In genomic region chr19:14554382-14554812, GRCh38 we compare ENCODE assay signal across 10 cellular contexts. TPM values are rescaled to one million over a fixed set of nuclear protein-coding genes. Genes with fewer than 3 reads are reported as not detected.
DNase-seq lines count a peak whose midpoint lies in the region; ATAC-seq, FAIRE-seq and TF ChIP-seq lines count a peak whose summit lies in the region.
"Had no signal": no experiment of that assay in that cellular context is flagged by ENCODE, and none has a peak within 500 bp of the region (broad histone marks: within the 10 kb centered on the region; RNA-seq: fewer than 3 reads in every experiment).

No MANE protein-coding gene starts in this region.

- peaks cover 4% of the 10 kb centered on the region; the same call in 1 of the 2 replicates for H3K36me3 ChIP-seq in SK-N-MC (ENCODE audit: insufficient read depth, low read length)

- no peak overlapping the region for H3K4me3 Mint-ChIP-seq in activated naive CD8-positive, alpha-beta T cell treated with anti-CD3 and anti-CD28 coated beads, Interleukin-2, amount 50 U/mL, for 24 hours
- H3K4me3 Mint-ChIP-seq in activated naive CD8-positive, alpha-beta T cell treated with anti-CD3 and anti-CD28 coated beads for 36 hours: no peak overlapping the region
- no peak overlapping the region for H3K4me3 Mint-ChIP-seq in type B pancreatic cell

- peak overlapping the region; percentile 79 for H3K27ac ChIP-seq in SK-N-MC

- peaks cover 1% of the 10 kb centered on the region for H3K36me3 Mint-ChIP-seq in activated naive CD8-positive, alpha-beta T cell treated with anti-CD3 and anti-CD28 coated beads, Interleukin-2, amount 50 U/mL, for 24 hours (ENCODE audit: low read depth)
- peaks cover 4% of the 10 kb centered on the region for H3K36me3 Mint-ChIP-seq in activated naive CD8-positive, alpha-beta T cell treated with anti-CD3 and anti-CD28 coated beads for 36 hours
- peaks cover 4% of the 10 kb centered on the region for H3K36me3 Mint-ChIP-seq in type B pancreatic cell

- H3K27me3 Mint-ChIP-seq in activated naive CD8-positive, alpha-beta T cell treated with anti-CD3 and anti-CD28 coated beads, Interleukin-2, amount 50 U/mL, for 24 hours: no peaks in the 10 kb centered on the region
- no peaks in the 10 kb centered on the region for H3K27me3 Mint-ChIP-seq in activated naive CD8-positive, alpha-beta T cell treated with anti-CD3 and anti-CD28 coated beads for 36 hours
- H3K27me3 Mint-ChIP-seq in type B pancreatic cell: no peaks in the 10 kb centered on the region
- H3K27me3 Mint-ChIP-seq: progenitor cell of endocrine pancreas had no signal

- H3K4me3 ChIP-seq in SK-N-MC: no peak overlapping the region

- no peak for DNase-seq in activated naive CD8-positive, alpha-beta T cell treated with anti-CD3 and anti-CD28 coated beads, Interleukin-2, amount 50 U/mL, for 24 hours
- no peak for DNase-seq in activated naive CD8-positive, alpha-beta T cell treated with anti-CD3 and anti-CD28 coated beads for 36 hours
- DNase-seq in SK-N-MC (ENCODE audit: low read depth, low spot score) (no peak), kidney tubule cell (ENCODE audit: low spot score) (peak; percentile 20), type B pancreatic cell (ENCODE audit: extremely low spot score, unreplicated experiment) (no peak), GM19239 (ENCODE audit: insufficient read length, low spot score) (no peak), posterior vena cava (ENCODE audit: low spot score) (no peak)

- H3K27ac Mint-ChIP-seq in activated naive CD8-positive, alpha-beta T cell treated with anti-CD3 and anti-CD28 coated beads, Interleukin-2, amount 50 U/mL, for 24 hours: peak overlapping the region; percentile 12
- H3K27ac Mint-ChIP-seq in activated naive CD8-positive, alpha-beta T cell treated with anti-CD3 and anti-CD28 coated beads for 36 hours: no peak overlapping the region
- H3K27ac Mint-ChIP-seq in type B pancreatic cell: peak overlapping the region; percentile 87

- H3K9me3 Mint-ChIP-seq in activated naive CD8-positive, alpha-beta T cell treated with anti-CD3 and anti-CD28 coated beads, Interleukin-2, amount 50 U/mL, for 24 hours: no peaks in the 10 kb centered on the region
- H3K9me3 Mint-ChIP-seq in activated naive CD8-positive, alpha-beta T cell treated with anti-CD3 and anti-CD28 coated beads for 36 hours: no peaks in the 10 kb centered on the region
- H3K9me3 Mint-ChIP-seq in type B pancreatic cell: no peaks in the 10 kb centered on the region

- no peak for TF ChIP-seq CTCF in type B pancreatic cell (conservative IDR thresholded peaks at IDR 0.05)

- intact Hi-C loops in posterior vena cava (cut with DNase I): loop anchor here in 1 of 2 donors (10.0 kb wide), 1 partner anchor 1570 kb away; no protein-coding TSS in a partner anchor

- H3K4me1 Mint-ChIP-seq in activated naive CD8-positive, alpha-beta T cell treated with anti-CD3 and anti-CD28 coated beads, Interleukin-2, amount 50 U/mL, for 24 hours: peaks cover 55% of the 10 kb centered on the region
- peaks cover 31% of the 10 kb centered on the region for H3K4me1 Mint-ChIP-seq in activated naive CD8-positive, alpha-beta T cell treated with anti-CD3 and anti-CD28 coated beads for 36 hours
- H3K4me1 Mint-ChIP-seq in type B pancreatic cell (ENCODE audit: unreplicated experiment): peaks cover 14% of the 10 kb centered on the region

- no peak for FAIRE-seq in GM19239 (lab: Jason Lieb, UNC)

- peak overlapping the region; percentile 19 for H3K9ac ChIP-seq in SK-N-MC (ENCODE audit: insufficient read length)

- ATAC-seq in activated naive CD8-positive, alpha-beta T cell treated with anti-CD3 and anti-CD28 coated beads, Interleukin-2, amount 50 U/mL, for 24 hours: no peak
- ATAC-seq in GM18861 (IDR thresholded peaks at IDR 0.05; ENCODE audit: unreplicated experiment): no peak

- H3K9me3 ChIP-seq in SK-N-MC (ENCODE audit: low read depth, low read length): no peaks in the 10 kb centered on the region

RNA-seq across cellular contexts. Expression of gene NDUFB7, which starts 17.5 kb away (rescaled TPM):
- total RNA-seq in activated naive CD8-positive, alpha-beta T cell treated with anti-CD3 and anti-CD28 coated beads for 36 hours: 100 to 1,000 TPM; 128 to 129 TPM
- 137 and 188 TPM in 2 replicates for total RNA-seq in type B pancreatic cell (ENCODE audit: low replicate concordance)
- total RNA-seq in posterior vena cava: 100 to 1,000 TPM; 157 to 177 TPM

RNA-seq across cellular contexts. Expression of gene TECR, which starts 25.0 kb away (rescaled TPM):
- total RNA-seq in activated naive CD8-positive, alpha-beta T cell treated with anti-CD3 and anti-CD28 coated beads for 36 hours: 10 to 100 TPM; 86.1 to 88.7 TPM
- total RNA-seq in type B pancreatic cell (ENCODE audit: low replicate concordance): 171 and 240 TPM in 2 replicates
- 10 to 100 TPM; 36.8 to 56.6 TPM for total RNA-seq in posterior vena cava

RNA-seq across cellular contexts. Expression of gene CLEC17A, which starts 28.5 kb away (rescaled TPM):
- under 1 TPM; 0.64 to 0.84 TPM for total RNA-seq in activated naive CD8-positive, alpha-beta T cell treated with anti-CD3 and anti-CD28 coated beads for 36 hours
- total RNA-seq in type B pancreatic cell (ENCODE audit: low replicate concordance) (not detected in 2 replicates), posterior vena cava (under 1 TPM in 1 of 2 donors, not detected in 1; 0.42 TPM)
- total RNA-seq: NCI-H460, progenitor cell of endocrine pancreas had no signal

RNA-seq across cellular contexts. Expression of gene DNAJB1, which starts 36.2 kb away (rescaled TPM):
- 10 to 100 TPM; 45.0 to 45.7 TPM for total RNA-seq in activated naive CD8-positive, alpha-beta T cell treated with anti-CD3 and anti-CD28 coated beads for 36 hours
- total RNA-seq in type B pancreatic cell (ENCODE audit: low replicate concordance) (142 and 277 TPM in 2 replicates), posterior vena cava (10 to 100 TPM; 56.2 to 63.2 TPM)

RNA-seq across cellular contexts. Expression of gene GIPC1, which starts 58.5 kb away (rescaled TPM):
- 10 to 100 TPM; 22.5 to 24.8 TPM for total RNA-seq in activated naive CD8-positive, alpha-beta T cell treated with anti-CD3 and anti-CD28 coated beads for 36 hours
- total RNA-seq in type B pancreatic cell (ENCODE audit: low replicate concordance): 123 and 308 TPM in 2 replicates
- 10 to 100 TPM; 43.5 to 46.1 TPM for total RNA-seq in posterior vena cava
